ENCODE assay signal across 17 cellular contexts in the genomic region with DNA sequence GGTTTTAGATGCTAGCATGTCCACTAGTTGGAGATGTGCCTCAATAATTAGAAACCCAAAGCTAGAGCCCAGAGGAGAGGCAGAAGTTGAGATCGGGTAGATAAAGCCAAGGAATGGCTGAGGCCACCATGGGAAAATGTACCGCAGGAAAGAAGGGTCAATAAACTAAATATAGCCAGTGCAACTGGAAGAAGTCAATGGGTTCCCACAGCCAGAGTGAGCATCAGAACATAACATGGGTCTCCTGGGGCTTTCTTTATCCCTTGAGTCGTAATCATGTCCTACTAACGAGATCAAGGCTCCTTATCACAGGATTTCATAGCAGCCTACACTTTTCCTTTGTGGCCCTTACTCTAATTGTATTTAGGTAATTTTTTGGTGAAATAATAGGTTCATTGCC.
DNase-seq lines count a peak whose midpoint lies in the region; ATAC-seq and TF ChIP-seq lines count a peak whose summit lies in the region.
"Had no signal": no experiment of that assay in that cellular context is flagged by ENCODE, and none has a peak within 500 bp of the region (broad histone marks: within the 10 kb centered on the region; RNA-seq: fewer than 3 reads in every experiment).

No MANE protein-coding gene starts in this region.

- TF ChIP-seq CTCF in heart left ventricle (IDR thresholded peaks at IDR 0.05) (no peak), right atrium auricular region (IDR thresholded peaks at IDR 0.05) (no peak), OCI-LY3 (IDR thresholded peaks at IDR 0.05; ENCODE audit: low read depth, low read length) (no peak), RWPE1 (conservative IDR thresholded peaks at IDR 0.05; ENCODE audit: low read depth) (no peak)

- H2AFZ ChIP-seq in OCI-LY3 (ENCODE audit: low read depth, low read length), result no peak overlapping the region
- H2AFZ ChIP-seq: GM23338 had no signal

- H3K9ac ChIP-seq in OCI-LY3 (ENCODE audit: low read length), result no peak overlapping the region

- intact Hi-C loops in heart left ventricle (cut with DNase I) (loop anchor here in 3 of 10 donors (2.0 to 10.0 kb wide), 4 partner anchors 58 to 142 kb away; a partner anchor contains a TSS), left ventricle myocardium superior (cut with micrococcal nuclease) (no loop called here)

- no peak for TF ChIP-seq POLR2A in heart left ventricle (IDR thresholded peaks at IDR 0.05)

- H3K27me3 ChIP-seq in heart left ventricle (no peaks in the 10 kb centered on the region), right atrium auricular region (no peaks in the 10 kb centered on the region), OCI-LY3 (ENCODE audit: low read depth, low read length) (no peaks in the 10 kb centered on the region)

- H3K4me2 ChIP-seq in OCI-LY3 (ENCODE audit: low read length), result peak overlapping the region; percentile 49
- H3K4me2 ChIP-seq: GM23338 had no signal

- CTCF ChIA-PET in RWPE1 (lab: Yijun Ruan, JAX), result no interaction called here

- peak in 2 of 4 donors; percentile 57 to 61 for ATAC-seq in heart left ventricle
- peak; percentile 70 for ATAC-seq in left ventricle myocardium superior
- ATAC-seq: GM23338, HCT116 had no signal

- peaks cover 17% of the 10 kb centered on the region for H3K79me2 ChIP-seq in OCI-LY3 (ENCODE audit: low read length)

- POLR2A ChIA-PET in RWPE1 (lab: Yijun Ruan, JAX; ENCODE audit: low non-redundant PET), result no interaction called here

- H3K4me3 ChIP-seq in heart left ventricle, result no peak overlapping the region
- H3K4me3 ChIP-seq in right atrium auricular region, result no peak overlapping the region
- no peak overlapping the region for H3K4me3 ChIP-seq in OCI-LY3 (ENCODE audit: low read length)
- H3K4me3 ChIP-seq: GM23338 had no signal

- H3K9me3 ChIP-seq in heart left ventricle (peaks cover 0 to 10% (median 3%) of the 10 kb centered on the region in 12 donors), right atrium auricular region (no peaks in the 10 kb centered on the region), OCI-LY3 (ENCODE audit: insufficient read depth, low read length) (peaks cover 3% of the 10 kb centered on the region; the same call in 1 of the 2 replicates)

- peak overlapping the region in 9 of 12 donors; percentile 2 to 76 (median 54) for H3K27ac ChIP-seq in heart left ventricle
- no peak overlapping the region for H3K27ac ChIP-seq in right atrium auricular region
- H3K27ac ChIP-seq in OCI-LY3 (ENCODE audit: low read length), result peak overlapping the region; percentile 73
- no peak overlapping the region for H3K27ac ChIP-seq in RWPE1

- DNase-seq in heart left ventricle, result peak in 1 of 5 donors; percentile 44
- no peak for DNase-seq in right atrium auricular region (ENCODE audit: low spot score)
- DNase-seq in NCI-H82 (lab: John Stamatoyannopoulos, UW), result peak; percentile 72
- no peak for DNase-seq in left ventricle myocardium superior
- DNase-seq in RWPE1 (ENCODE audit: low spot score), result no peak
- DNase-seq in NCI-H1048 (lab: John Stamatoyannopoulos, UW), result no peak
- DNase-seq in activated CD8-positive, alpha-beta memory T cell treated with anti-CD3 and anti-CD28 coated beads, Interleukin-2, amount 50 U/mL, for 4 hours, result no peak
- DNase-seq: C1 segment of cervical spinal cord; Calu3; CD4-positive, alpha-beta memory T cell; DMS53; DMS79 treated with DMSO at 0.1 percent for 48 hours; GF-D8; H9 had no signal

- H3K36me3 ChIP-seq in heart left ventricle (peaks cover 0 to 4% (median 0%) of the 10 kb centered on the region in 9 donors), right atrium auricular region (no peaks in the 10 kb centered on the region), OCI-LY3 (replicated peaks; ENCODE audit: low read depth, low read length) (peaks cover 10% of the 10 kb centered on the region)

- H3K4me1 ChIP-seq in heart left ventricle (peaks cover 3 to 34% (median 19%) of the 10 kb centered on the region in 12 donors), right atrium auricular region (peaks cover 0 to 21% of the 10 kb centered on the region in 2 donors), OCI-LY3 (ENCODE audit: low read length) (peaks cover 50% of the 10 kb centered on the region)

- no peaks in the 10 kb centered on the region for H4K20me1 ChIP-seq in OCI-LY3 (ENCODE audit: insufficient read depth, low read length)

- WGBS in heart left ventricle, 4 donors, result 87 to 88% (median 88%) methylated on average over 4 of the region's 4 CpGs

Comparison
In these comparisons a context has a peak if more than half of its experiments do, and no peak if none do; other contexts are left out.
1. H3K27ac ChIP-seq: peak in heart left ventricle (9 of 12) and OCI-LY3 (single experiment); none in right atrium auricular region (0 of 2) and RWPE1 (single experiment).